8 cellular contexts compared by ENCODE assay signal in the genomic region with DNA sequence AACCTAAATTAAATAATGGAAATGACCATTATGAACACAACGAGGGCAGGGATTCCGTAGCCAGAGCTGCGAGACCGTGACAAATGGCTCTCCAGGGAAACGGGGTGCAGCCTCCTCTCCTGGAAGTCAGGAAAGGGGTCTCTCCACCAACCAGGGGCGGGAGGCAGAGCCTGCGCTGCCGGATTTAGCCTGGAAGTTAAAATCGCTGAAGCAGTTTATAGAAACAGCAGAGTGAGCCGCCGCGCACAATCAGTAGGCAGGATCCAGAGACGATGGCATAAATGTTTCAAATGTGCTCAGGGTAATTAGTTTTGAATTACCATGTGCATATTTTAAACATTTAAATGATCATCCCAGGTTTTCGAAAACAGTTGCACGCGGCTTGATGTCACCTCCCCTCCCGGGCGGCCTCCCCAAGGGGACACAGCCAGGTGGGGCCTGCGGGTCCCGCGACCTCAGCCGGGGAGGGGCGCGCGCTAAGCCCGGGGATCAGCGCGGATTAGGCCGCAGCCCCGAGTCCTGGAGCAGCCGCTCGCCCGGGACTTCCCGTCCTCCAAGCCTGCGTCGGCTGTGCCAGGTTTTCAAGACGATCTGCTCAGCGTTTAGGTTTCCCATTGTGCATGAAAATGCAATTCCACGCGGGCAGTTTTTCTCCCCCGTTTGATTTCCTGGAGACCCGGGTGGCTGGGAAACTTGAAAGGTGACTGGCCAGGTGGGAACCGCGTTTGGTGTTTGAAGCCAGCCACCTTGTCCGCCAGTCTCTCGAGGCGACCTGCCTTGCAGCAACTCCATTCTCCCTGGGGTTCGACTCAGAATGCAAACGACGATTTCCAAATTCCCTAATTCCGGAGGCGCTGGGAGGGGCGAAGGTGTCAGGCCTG.
DNase-seq lines count a peak whose midpoint lies in the region; ATAC-seq and FAIRE-seq lines count a peak whose summit lies in the region.

No MANE protein-coding gene starts in this region.

- H3K4me1 Mint-ChIP-seq in activated T-cell treated with anti-CD3 and anti-CD28 coated beads, Interleukin-2, amount 50 U/mL, for 72 hours (ENCODE audit: low read depth), result peaks cover 4% of the 10 kb centered on the region
- H3K4me1 Mint-ChIP-seq in stimulated activated effector memory CD8-positive, alpha-beta T cell treated with anti-CD3 and anti-CD28 coated beads, Interleukin-12 subunit alpha, Interleukin-12 subunit beta, amount 100 ng/mL, for 72 hours, result no peaks in the 10 kb centered on the region

- intact Hi-C loops in left ventricle myocardium superior (cut with micrococcal nuclease), result loop anchor here (2.0 kb wide), 1 partner anchor 119 kb away; no protein-coding TSS in a partner anchor

- peak overlapping the region; percentile 57 to 64 for H3K4me3 Mint-ChIP-seq in activated T-cell treated with anti-CD3 and anti-CD28 coated beads, Interleukin-2, amount 50 U/mL, for 72 hours
- peak overlapping the region; percentile 33 for H3K4me3 Mint-ChIP-seq in stimulated activated effector memory CD8-positive, alpha-beta T cell treated with anti-CD3 and anti-CD28 coated beads, Interleukin-12 subunit alpha, Interleukin-12 subunit beta, amount 100 ng/mL, for 72 hours

- peak; percentile 43 for ATAC-seq in activated T-cell treated with anti-CD3 and anti-CD28 coated beads, Interleukin-2, amount 50 U/mL, for 72 hours (replicated peaks in 1 of 2)
- peak; percentile 21 for ATAC-seq in left ventricle myocardium superior
- ATAC-seq in stimulated activated effector memory CD8-positive, alpha-beta T cell treated with anti-CD3 and anti-CD28 coated beads, Interleukin-12 subunit alpha, Interleukin-12 subunit beta, amount 100 ng/mL, for 72 hours, result peak; percentile 54
- no peak for ATAC-seq in HG03139 (IDR thresholded peaks at IDR 0.05; ENCODE audit: unreplicated experiment)
- no peak for ATAC-seq in HG02938 (IDR thresholded peaks at IDR 0.05; ENCODE audit: unreplicated experiment)

- no peak for FAIRE-seq in urothelium cell line (lab: Jason Lieb, UNC)

- H3K36me3 Mint-ChIP-seq in activated T-cell treated with anti-CD3 and anti-CD28 coated beads, Interleukin-2, amount 50 U/mL, for 72 hours (ENCODE audit: insufficient read depth in 2 of 2), result no peaks in the 10 kb centered on the region
- H3K36me3 Mint-ChIP-seq in stimulated activated effector memory CD8-positive, alpha-beta T cell treated with anti-CD3 and anti-CD28 coated beads, Interleukin-12 subunit alpha, Interleukin-12 subunit beta, amount 100 ng/mL, for 72 hours, result no peaks in the 10 kb centered on the region

- H3K27ac Mint-ChIP-seq in activated T-cell treated with anti-CD3 and anti-CD28 coated beads, Interleukin-2, amount 50 U/mL, for 72 hours, result no peak overlapping the region
- H3K27ac Mint-ChIP-seq in stimulated activated effector memory CD8-positive, alpha-beta T cell treated with anti-CD3 and anti-CD28 coated beads, Interleukin-12 subunit alpha, Interleukin-12 subunit beta, amount 100 ng/mL, for 72 hours, result no peak overlapping the region

- H3K27me3 Mint-ChIP-seq in activated T-cell treated with anti-CD3 and anti-CD28 coated beads, Interleukin-2, amount 50 U/mL, for 72 hours (ENCODE audit: low read depth), result peaks cover 49% of the 10 kb centered on the region

- peak; percentile 5 for DNase-seq in NOMO-1 treated with DMSO at 0.1 percent for 48 hours (lab: John Stamatoyannopoulos, UW; ENCODE audit: unreplicated experiment)
- no peak for DNase-seq in NOMO-1 treated with dmso at 0.1 percent for 144 hours (lab: John Stamatoyannopoulos, UW; ENCODE audit: unreplicated experiment)
- peak; percentile 7 to 10 for DNase-seq in activated T-cell treated with anti-CD3 and anti-CD28 coated beads, Interleukin-2, amount 50 U/mL, for 72 hours
- DNase-seq in left ventricle myocardium superior, result no peak
- DNase-seq in stimulated activated effector memory CD8-positive, alpha-beta T cell treated with anti-CD3 and anti-CD28 coated beads, Interleukin-12 subunit alpha, Interleukin-12 subunit beta, amount 100 ng/mL, for 72 hours (ENCODE audit: low spot score in 2 of 2), result no peak
- DNase-seq in urothelium cell line (ENCODE audit: low spot score), result no peak

- no peaks in the 10 kb centered on the region for H3K9me3 Mint-ChIP-seq in activated T-cell treated with anti-CD3 and anti-CD28 coated beads, Interleukin-2, amount 50 U/mL, for 72 hours
- no peaks in the 10 kb centered on the region for H3K9me3 Mint-ChIP-seq in stimulated activated effector memory CD8-positive, alpha-beta T cell treated with anti-CD3 and anti-CD28 coated beads, Interleukin-12 subunit alpha, Interleukin-12 subunit beta, amount 100 ng/mL, for 72 hours

Comparison
In these comparisons a context has a peak if more than half of its experiments do, and no peak if none do; other contexts are left out.
1. DNase-seq: peak in NOMO-1 treated with DMSO at 0.1 percent for 48 hours (single experiment) and activated T-cell treated with anti-CD3 and anti-CD28 coated beads, Interleukin-2, amount 50 U/mL, for 72 hours (2 of 2); none in NOMO-1 treated with dmso at 0.1 percent for 144 hours (single experiment), left ventricle myocardium superior (single experiment), stimulated activated effector memory CD8-positive, alpha-beta T cell treated with anti-CD3 and anti-CD28 coated beads, Interleukin-12 subunit alpha, Interleukin-12 subunit beta, amount 100 ng/mL, for 72 hours (0 of 2) and urothelium cell line (single experiment).
2. ATAC-seq: peak in activated T-cell treated with anti-CD3 and anti-CD28 coated beads, Interleukin-2, amount 50 U/mL, for 72 hours (2 of 2), left ventricle myocardium superior (single experiment) and stimulated activated effector memory CD8-positive, alpha-beta T cell treated with anti-CD3 and anti-CD28 coated beads, Interleukin-12 subunit alpha, Interleukin-12 subunit beta, amount 100 ng/mL, for 72 hours (single experiment); none in HG03139 (single experiment) and HG02938 (single experiment).